ENCODE assay signal across 10 cellular contexts in genomic region chr5:96816991-96817390, GRCh38.
DNase-seq lines count a peak whose midpoint lies in the region; ATAC-seq and FAIRE-seq lines count a peak whose summit lies in the region.
"Had no signal": no experiment of that assay in that cellular context is flagged by ENCODE, and none has a peak within 500 bp of the region (broad histone marks: within the 10 kb centered on the region; RNA-seq: fewer than 3 reads in every experiment).

No MANE protein-coding gene starts in this region.

- peaks cover 6% of the 10 kb centered on the region for H3K36me3 Mint-ChIP-seq in central memory CD8-positive, alpha-beta T cell (ENCODE audit: insufficient read depth)

- H3K27me3 Mint-ChIP-seq in central memory CD8-positive, alpha-beta T cell = no peaks in the 10 kb centered on the region

- no peaks in the 10 kb centered on the region for H3K9me3 Mint-ChIP-seq in central memory CD8-positive, alpha-beta T cell

- peak; percentile 20 for ATAC-seq in GM18499 (IDR thresholded peaks at IDR 0.05; ENCODE audit: insufficient read depth, unreplicated experiment)
- ATAC-seq in GM21447 (IDR thresholded peaks at IDR 0.05; ENCODE audit: unreplicated experiment) = peak; percentile 42
- peak; percentile 33 for ATAC-seq in HG03439 (IDR thresholded peaks at IDR 0.05; ENCODE audit: unreplicated experiment)
- ATAC-seq in central memory CD8-positive, alpha-beta T cell (replicated peaks; ENCODE audit: extremely low read depth, poor library complexity, severe bottlenecking) = peak; percentile 37
- ATAC-seq: left lung had no signal

- peak overlapping the region; percentile 86 for H3K4me3 Mint-ChIP-seq in central memory CD8-positive, alpha-beta T cell

- FAIRE-seq in RCC 7860 (lab: Jason Lieb, UNC) = no peak
- FAIRE-seq: colon had no signal

- peak overlapping the region; percentile 95 for H3K27ac Mint-ChIP-seq in central memory CD8-positive, alpha-beta T cell (ENCODE audit: low read depth)

- DNase-seq in central memory CD8-positive, alpha-beta T cell (ENCODE audit: low spot score in 2 of 2) = no peak
- DNase-seq in iPS-NIHi11 (ENCODE audit: low spot score) = no peak
- no peak for DNase-seq in RCC 7860 (ENCODE audit: low spot score)
- DNase-seq in DMS 273 (lab: John Stamatoyannopoulos, UW; ENCODE audit: unreplicated experiment) = no peak
- DNase-seq in stimulated activated CD4-positive, alpha-beta T cell treated with anti-CD3 and anti-CD28 coated beads, Interleukin-12 subunit alpha, Interleukin-12 subunit beta, amount 100 ng/mL, for 4 hours = no peak
- DNase-seq: left lung had no signal

- H3K4me1 Mint-ChIP-seq in central memory CD8-positive, alpha-beta T cell = peaks cover 40% of the 10 kb centered on the region
